9 cellular contexts compared by ENCODE assay signal in the genomic region with DNA sequence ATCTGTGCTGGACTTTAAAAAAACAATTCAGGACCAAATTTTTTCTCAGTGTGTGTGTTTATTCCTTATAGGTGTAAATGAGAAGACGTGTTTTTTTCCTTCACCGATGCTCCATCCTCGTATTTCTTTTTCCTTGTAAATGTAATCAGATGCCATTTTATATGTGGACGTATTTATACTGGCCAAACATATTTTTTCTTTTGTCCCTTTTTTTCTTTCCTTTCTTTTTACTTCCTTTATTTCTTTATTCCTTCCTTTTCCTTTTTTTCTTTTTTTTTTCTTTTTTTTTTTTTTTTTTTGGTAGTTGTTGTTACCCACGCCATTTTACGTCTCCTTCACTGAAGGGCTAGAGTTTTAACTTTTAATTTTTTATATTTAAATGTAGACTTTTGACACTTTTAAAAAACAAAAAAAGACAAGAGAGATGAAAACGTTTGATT. TPM values are rescaled to one million over a fixed set of nuclear protein-coding genes. Genes with fewer than 3 reads are reported as not detected.
A peak's percentile ranks its signal among the peaks of the same experiment; 100 is the strongest.
DNase-seq lines count a peak whose midpoint lies in the region; ATAC-seq and TF ChIP-seq lines count a peak whose summit lies in the region.
"Had no signal": no experiment of that assay in that cellular context is flagged by ENCODE, and none has a peak within 500 bp of the region (broad histone marks: within the 10 kb centered on the region; RNA-seq: fewer than 3 reads in every experiment).

No MANE protein-coding gene starts in this region.

- H3K79me2 ChIP-seq in DOHH2 (ENCODE audit: control insufficient read depth, low read length), result peaks cover 26% of the 10 kb centered on the region

- WGBS in esophagus squamous epithelium, 2 donors, result 5 to 6% methylated on average over 7 of the region's 7 CpGs
- WGBS in prostate gland, result 5% methylated on average over 7 of the region's 7 CpGs

- H3K9me2 ChIP-seq in DOHH2 (replicated peaks; ENCODE audit: control insufficient read depth, low read length), result no peaks in the 10 kb centered on the region

- no peaks in the 10 kb centered on the region for H3K9me3 ChIP-seq in DOHH2 (ENCODE audit: control insufficient read depth, insufficient read depth, low read length)
- no peaks in the 10 kb centered on the region for H3K9me3 ChIP-seq in RWPE2 (ENCODE audit: severe bottlenecking)
- H3K9me3 ChIP-seq in esophagus squamous epithelium, result no peaks in the 10 kb centered on the region
- no peaks in the 10 kb centered on the region for H3K9me3 ChIP-seq in prostate gland

- peak overlapping the region; percentile 58 for H3K27ac ChIP-seq in DOHH2 (ENCODE audit: low read depth, low read length)
- H3K27ac ChIP-seq in RWPE2 (ENCODE audit: poor library complexity, severe bottlenecking), result peak overlapping the region; percentile 79
- peak overlapping the region in 2 of 4 donors; percentile 90 to 93 for H3K27ac ChIP-seq in esophagus squamous epithelium
- H3K27ac ChIP-seq in prostate gland, result peak overlapping the region; percentile 91

- H3K4me2 ChIP-seq in DOHH2 (ENCODE audit: low read length), result peak overlapping the region; percentile 83

- no peaks in the 10 kb centered on the region for H4K20me1 ChIP-seq in DOHH2 (ENCODE audit: control insufficient read depth, insufficient read depth, low read depth, low read length)

- TF ChIP-seq CTCF in DOHH2 (IDR thresholded peaks at IDR 0.05; ENCODE audit: low read depth, low read length, poor library complexity, severe bottlenecking), result no peak
- TF ChIP-seq CTCF in RWPE2 (IDR thresholded peaks at IDR 0.05; ENCODE audit: poor library complexity, severe bottlenecking), result peak; percentile 69
- no peak for TF ChIP-seq CTCF in esophagus squamous epithelium (IDR thresholded peaks at IDR 0.05)
- TF ChIP-seq CTCF in prostate gland (IDR thresholded peaks at IDR 0.05), result no peak

- 0 out of 2 replicates have a peak, but pooled peaks cover 4% of the 10 kb centered on the region for H3K36me3 ChIP-seq in DOHH2 (ENCODE audit: control insufficient read depth, low read length)
- H3K36me3 ChIP-seq in RWPE2 (ENCODE audit: low read depth), result peaks cover 25% of the 10 kb centered on the region
- no peaks in the 10 kb centered on the region for H3K36me3 ChIP-seq in esophagus squamous epithelium
- H3K36me3 ChIP-seq in prostate gland, result no peaks in the 10 kb centered on the region

- DNase-seq in RWPE2 (ENCODE audit: low spot score), result no peak
- DNase-seq in esophagus squamous epithelium (lab: John Stamatoyannopoulos, UW), result no peak
- no peak for DNase-seq in prostate gland (ENCODE audit: low spot score)
- no peak for DNase-seq in midbrain (lab: John Stamatoyannopoulos, UW)
- no peak for DNase-seq in posterior cingulate gyrus
- DNase-seq: effector CD4-positive, alpha-beta T cell had no signal

- TF ChIP-seq POLR2A in esophagus squamous epithelium (IDR thresholded peaks at IDR 0.05) (no peak), prostate gland (IDR thresholded peaks at IDR 0.05) (no peak)

- ATAC-seq in RWPE2 (ENCODE audit: low read depth), result no peak
- ATAC-seq in HG03097 (IDR thresholded peaks at IDR 0.05; ENCODE audit: low FRiP score, unreplicated experiment), result no peak
- ATAC-seq in HG02970 (IDR thresholded peaks at IDR 0.05; ENCODE audit: low FRiP score, unreplicated experiment), result no peak

- H3K4me1 ChIP-seq in DOHH2 (ENCODE audit: control insufficient read depth, low read length) (peaks cover 46% of the 10 kb centered on the region), RWPE2 (ENCODE audit: insufficient read depth, poor library complexity, severe bottlenecking) (peaks cover 20% of the 10 kb centered on the region), esophagus squamous epithelium (peaks cover 9 to 47% (median 13%) of the 10 kb centered on the region in 3 donors), prostate gland (replicated peaks) (no peaks in the 10 kb centered on the region)

- H3F3A ChIP-seq in DOHH2 (ENCODE audit: control insufficient read depth, insufficient read depth), result peaks cover 9% of the 10 kb centered on the region; the same call in 1 of the 2 replicates

- 0 out of 2 replicates have a peak, but pooled peaks cover 5% of the 10 kb centered on the region for H3K27me3 ChIP-seq in DOHH2 (ENCODE audit: control insufficient read depth, low read length)
- H3K27me3 ChIP-seq in RWPE2 (ENCODE audit: insufficient read depth, poor library complexity, severe bottlenecking), result no peaks in the 10 kb centered on the region
- H3K27me3 ChIP-seq in esophagus squamous epithelium, result peaks cover 0 to 4% (median 0%) of the 10 kb centered on the region in 4 donors
- H3K27me3 ChIP-seq in prostate gland (replicated peaks; ENCODE audit: insufficient read depth), result no peaks in the 10 kb centered on the region

- H3K4me3 ChIP-seq in DOHH2 (ENCODE audit: low read length), result peak overlapping the region; percentile 91
- H3K4me3 ChIP-seq in RWPE2 (ENCODE audit: severe bottlenecking), result peak overlapping the region; percentile 97
- peak overlapping the region; percentile 68 to 75 (median 70) for H3K4me3 ChIP-seq in esophagus squamous epithelium
- H3K4me3 ChIP-seq in prostate gland, result peak overlapping the region; percentile 73 to 79

- intact Hi-C loops in esophagus squamous epithelium (cut with DNase I) (no loop called here), prostate gland (cut with DNase I) (loop anchor here (2.0 to 10.0 kb wide), 8 partner anchors 70 to 1848 kb away; no protein-coding TSS in a partner anchor), posterior cingulate gyrus (cut with DNase I) (loop anchor here (2.0 to 10.0 kb wide), 3 partner anchors 550 to 1848 kb away; no protein-coding TSS in a partner anchor)

RNA-seq across cellular contexts. Expression of a gene that starts 3.7 kb away (rescaled TPM):
- total RNA-seq in esophagus squamous epithelium, result 1 to 10 TPM; 3.5 to 9.3 (median 4.6) TPM
- 10 to 100 TPM; 41.7 to 44.1 TPM for total RNA-seq in prostate gland

Comparison
In these comparisons a context has a peak if more than half of its experiments do, and no peak if none do; other contexts are left out.
1. RNA of a gene that starts 3.7 kb away (total RNA-seq): 41.7 to 44.1 TPM in prostate gland; 3.5 to 9.3 TPM in esophagus squamous epithelium; every median in the first group is over 4 times any median in the second.
2. Peak in every context shown above with its lines, with median percentiles within 50 percentile points of each other: H3K4me3 ChIP-seq.